In the genomic region with DNA sequence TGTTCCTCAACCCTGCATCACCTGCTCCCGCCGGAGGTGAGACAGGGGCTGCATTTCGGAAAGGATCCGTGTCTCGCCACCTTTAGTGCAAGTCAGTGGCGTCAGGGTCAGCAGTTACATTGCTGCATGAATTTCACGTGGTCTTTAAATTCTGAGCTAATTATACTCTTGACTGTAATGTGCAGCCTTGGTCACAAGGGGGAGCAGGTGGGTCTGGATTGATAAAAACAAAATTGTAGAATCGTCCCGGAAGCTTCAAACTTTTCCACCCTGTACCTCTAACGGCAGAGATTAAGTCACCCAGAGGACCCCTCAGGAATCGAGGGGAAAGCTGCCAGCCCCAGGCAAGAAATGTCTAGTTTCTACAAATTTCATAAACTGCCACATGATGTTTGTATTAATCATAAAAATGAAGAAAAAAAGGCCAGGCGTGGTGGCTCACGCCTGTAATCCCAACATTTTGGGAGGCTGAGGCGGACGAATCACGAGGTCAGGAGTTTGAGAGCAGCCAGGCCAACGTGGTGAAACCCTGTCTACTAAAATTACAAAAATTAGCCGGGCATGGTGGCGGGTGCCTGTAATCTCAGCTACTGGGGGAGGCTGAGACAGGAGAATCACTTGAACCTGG, we compare ENCODE assay signal across 7 cellular contexts. TPM values are rescaled to one million over a fixed set of nuclear protein-coding genes. Genes with fewer than 3 reads are reported as not detected.
DNase-seq lines count a peak whose midpoint lies in the region; ATAC-seq and TF ChIP-seq lines count a peak whose summit lies in the region.

No MANE protein-coding gene starts in this region.

- peaks cover 9% of the 10 kb centered on the region for H3F3A ChIP-seq in smooth muscle cell (ENCODE audit: low read depth)

- intact Hi-C loops in ascending aorta (cut with DNase I): loop anchor here (1.0 to 2.0 kb wide), 3 partner anchors 14 to 62 kb away; no protein-coding TSS in a partner anchor

- peaks cover 21 to 35% of the 10 kb centered on the region in 2 donors for H3K36me3 ChIP-seq in ascending aorta
- H3K36me3 ChIP-seq in smooth muscle cell (ENCODE audit: low read depth): peaks cover 4% of the 10 kb centered on the region

- peak; percentile 82 for TF ChIP-seq CTCF in GM10266 (IDR thresholded peaks at IDR 0.05; ENCODE audit: control insufficient read depth, insufficient read depth, low read depth, missing control alignments)
- TF ChIP-seq CTCF in ascending aorta (IDR thresholded peaks at IDR 0.05): peak; percentile 81 to 93 (median 83)
- TF ChIP-seq CTCF in smooth muscle cell (IDR thresholded peaks at IDR 0.05; ENCODE audit: borderline replicate concordance, insufficient read depth, poor library complexity, severe bottlenecking): peak; percentile 85

- H3K4me1 ChIP-seq in ascending aorta (no peaks in the 10 kb centered on the region), smooth muscle cell (ENCODE audit: low read depth) (no peaks in the 10 kb centered on the region)

- WGBS in smooth muscle cell (ENCODE audit: low lambda C conversion rate): 54% methylated on average over 19 of the region's 19 CpGs

- H3K4me2 ChIP-seq in smooth muscle cell: peak overlapping the region; percentile 59

- peak overlapping the region; percentile 48 to 69 for H3K27ac ChIP-seq in ascending aorta
- H3K27ac ChIP-seq in smooth muscle cell (ENCODE audit: low read depth): peak overlapping the region; percentile 71

- peak overlapping the region; percentile 69 for H3K9ac ChIP-seq in smooth muscle cell (ENCODE audit: low read depth)

- no peak for ATAC-seq in HG03196 (IDR thresholded peaks at IDR 0.05; ENCODE audit: unreplicated experiment)

- DNase-seq in GM10266 (ENCODE audit: extremely low spot score): peak; percentile 75
- DNase-seq in NCI-H1105 (lab: John Stamatoyannopoulos, UW): peak; percentile 57
- peak; percentile 49 for DNase-seq in T-helper 22 cell (ENCODE audit: low read depth)
- DNase-seq in ascending aorta (ENCODE audit: low spot score in 2 of 2): peak in 1 of 2 donors; percentile 93
- peak in 38 of 51 donors; percentile 1 to 79 (median 32) for DNase-seq in hypothalamus (lab: John Stamatoyannopoulos, UW)
- peak; percentile 54 for DNase-seq in smooth muscle cell (lab: John Stamatoyannopoulos, UW; ENCODE audit: unreplicated experiment)

- H3K79me2 ChIP-seq in smooth muscle cell (ENCODE audit: low read depth): no peaks in the 10 kb centered on the region

- H4K20me1 ChIP-seq in smooth muscle cell (ENCODE audit: low read depth): no peaks in the 10 kb centered on the region

- no peaks in the 10 kb centered on the region for H3K9me3 ChIP-seq in ascending aorta
- no peaks in the 10 kb centered on the region for H3K9me3 ChIP-seq in smooth muscle cell (replicated peaks; ENCODE audit: low read depth)

- H2AFZ ChIP-seq in smooth muscle cell (ENCODE audit: low read depth): no peak overlapping the region

- H3K4me3 ChIP-seq in ascending aorta (no peak overlapping the region), smooth muscle cell (no peak overlapping the region)

- H3K27me3 ChIP-seq in ascending aorta (no peaks in the 10 kb centered on the region), smooth muscle cell (ENCODE audit: low read depth) (no peaks in the 10 kb centered on the region)

RNA-seq across cellular contexts. Expression of a gene that starts 20.2 kb away (rescaled TPM):
- total RNA-seq in ascending aorta (14.9 TPM), smooth muscle cell (8.2 and 10.2 TPM in 2 replicates)
- 28.2 and 29.9 TPM in 2 replicates for polyA plus RNA-seq in smooth muscle cell

RNA-seq across cellular contexts. Expression of a gene that starts 45.5 kb away (rescaled TPM):
- total RNA-seq in ascending aorta (45.3 TPM), smooth muscle cell (4.7 and 6.4 TPM in 2 replicates)
- 12.7 and 29.5 TPM in 2 replicates for polyA plus RNA-seq in smooth muscle cell
